23 cellular contexts compared by ENCODE assay signal in the genomic region with DNA sequence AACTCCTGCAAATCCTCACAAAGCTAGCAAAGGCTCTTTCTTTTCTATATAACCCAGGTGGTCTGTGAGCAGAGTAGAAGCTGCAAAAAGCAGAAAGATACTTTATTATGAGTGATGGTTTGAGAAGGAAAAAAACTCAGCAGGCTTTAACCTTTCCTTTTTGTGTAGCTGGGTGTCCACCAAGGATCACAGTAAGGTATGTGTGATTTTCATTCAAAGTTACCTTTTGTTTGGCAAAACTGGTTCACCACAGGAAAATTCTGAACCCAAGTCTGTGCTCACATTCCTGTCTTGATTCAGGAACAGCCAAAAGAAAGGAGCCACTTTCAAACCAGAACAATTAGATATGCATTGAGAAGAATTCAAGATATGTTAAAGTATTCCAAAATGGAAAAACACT. TPM values are rescaled to one million over a fixed set of nuclear protein-coding genes. Genes with fewer than 3 reads are reported as not detected.
DNase-seq lines count a peak whose midpoint lies in the region; ATAC-seq, FAIRE-seq and TF ChIP-seq lines count a peak whose summit lies in the region.
"Had no signal": no experiment of that assay in that cellular context is flagged by ENCODE, and none has a peak within 500 bp of the region (broad histone marks: within the 10 kb centered on the region; RNA-seq: fewer than 3 reads in every experiment).

No MANE protein-coding gene starts in this region.

- H3K9me3 Mint-ChIP-seq in WTC11, result peaks cover 29% of the 10 kb centered on the region

- no peak overlapping the region for H3K9ac ChIP-seq in mesendoderm (ENCODE audit: low read length)
- H3K9ac ChIP-seq: SK-N-SH had no signal

- no peak overlapping the region for H3K4ac ChIP-seq in mesendoderm (ENCODE audit: low read depth, low read length)

- no peak overlapping the region for H2BK5ac ChIP-seq in mesendoderm (ENCODE audit: low read length)

- H3K27ac ChIP-seq in mesendoderm (ENCODE audit: low read depth, low read length), result no peak overlapping the region
- H3K27ac ChIP-seq: 22Rv1 had no signal

- H3K18ac ChIP-seq in mesendoderm (ENCODE audit: low read length), result no peak overlapping the region

- CTCF ChIA-PET in WTC11 (lab: Charles Lee), result interaction anchor here (0.9 to 3.6 kb wide), 6 partner anchors 33 to 98 kb away, joined by 3 to 35 read pairs (median 6); a partner anchor contains a TSS

- peaks cover 44% of the 10 kb centered on the region for H3K4me1 Mint-ChIP-seq in WTC11
- H3K4me1 Mint-ChIP-seq: B cell had no signal

- no peak overlapping the region for H3K23ac ChIP-seq in mesendoderm (ENCODE audit: low read length)

- H3K4me3 Mint-ChIP-seq in WTC11, result peak overlapping the region; percentile 53
- H3K4me3 Mint-ChIP-seq: B cell; CD4-positive, alpha-beta T cell had no signal

- H3K36me3 Mint-ChIP-seq in WTC11, result peaks cover 55% of the 10 kb centered on the region

- H2BK120ac ChIP-seq in mesendoderm (ENCODE audit: low read depth, low read length), result no peak overlapping the region

- no peaks in the 10 kb centered on the region for H3K36me3 ChIP-seq in mesendoderm (ENCODE audit: control insufficient read depth, insufficient read depth, low read length)
- H3K36me3 ChIP-seq: MG63 had no signal

- H3K4me3 ChIP-seq in mesendoderm (ENCODE audit: low read length), result no peak overlapping the region
- H3K4me3 ChIP-seq: MG63 had no signal

- H2AK5ac ChIP-seq in mesendoderm (ENCODE audit: low read length), result no peak overlapping the region

- no peaks in the 10 kb centered on the region for H3K79me2 ChIP-seq in mesendoderm (ENCODE audit: control insufficient read depth, insufficient read depth, low read length)

- no peak overlapping the region for H4K5ac ChIP-seq in mesendoderm (ENCODE audit: low read length)

- POLR2A ChIA-PET in WTC11 (lab: Charles Lee), result interaction anchor here (0.6 to 1.4 kb wide), 3 partner anchors 12 to 36 kb away, joined by 3 to 6 read pairs (median 5); a partner anchor contains a TSS

- no peak overlapping the region for H2BK15ac ChIP-seq in mesendoderm (replicated peaks; ENCODE audit: low read depth)

- H3K27me3 ChIP-seq in mesendoderm (ENCODE audit: insufficient read depth, low read length, poor library complexity), result no peaks in the 10 kb centered on the region
- H3K27me3 ChIP-seq: MG63 had no signal

- no peaks in the 10 kb centered on the region for H3K79me1 ChIP-seq in mesendoderm (ENCODE audit: low read length)

- no peak for TF ChIP-seq CTCF in WTC11 (IDR thresholded peaks at IDR 0.05)

- no peaks in the 10 kb centered on the region for H3K27me3 Mint-ChIP-seq in WTC11 (ENCODE audit: low read depth)

- H3K4me1 ChIP-seq in mesendoderm (ENCODE audit: control insufficient read depth, low read depth, low read length), result no peaks in the 10 kb centered on the region

- no peak overlapping the region for H4K8ac ChIP-seq in mesendoderm (ENCODE audit: low read depth, low read length)

- H3K4me2 ChIP-seq in mesendoderm (ENCODE audit: low read length), result no peak overlapping the region
- H3K4me2 ChIP-seq: SK-N-SH had no signal

- ATAC-seq in WTC11 (peak; percentile 90), HG02884 (IDR thresholded peaks at IDR 0.05; ENCODE audit: unreplicated experiment) (no peak)
- ATAC-seq: Panc1, Right ventricle myocardium inferior had no signal

- no peak overlapping the region for H3K56ac ChIP-seq in mesendoderm (ENCODE audit: low read length)

- DNase-seq in ELF-1 (ENCODE audit: low read depth, low spot score), result peak; percentile 29
- no peak for DNase-seq in WTC11 (ENCODE audit: low spot score)
- DNase-seq in iPS DF 4.7 (ENCODE audit: extremely low read depth, low spot score), result peak; percentile 76
- DNase-seq in mesendoderm, result peak; percentile 39
- DNase-seq in RCC 7860 (ENCODE audit: low spot score), result no peak
- no peak for DNase-seq in SK-N-DZ (ENCODE audit: low spot score)
- no peak for DNase-seq in COR-L47 (lab: John Stamatoyannopoulos, UW)
- DNase-seq: Calu3; CD4-positive, alpha-beta T cell; DMS79 treated with DMSO at 0.1 percent for 48 hours; IMR-90; Karpas-422; MG63; NCI-H1092; NCI-H510A treated with DMSO at 0.1 percent for 48 hours; SK-N-SH had no signal

- H3K27ac Mint-ChIP-seq in WTC11, result peak overlapping the region; percentile 100
- H3K27ac Mint-ChIP-seq: B cell; CD4-positive, alpha-beta T cell had no signal

- no peak for FAIRE-seq in RCC 7860 (lab: Jason Lieb, UNC)
- FAIRE-seq: G401.6, GM18507 had no signal

TF ChIP-seq in WTC11, 78 proteins besides CTCF, POLR2A, EP300 and RAD21:
- TF ChIP-seq SP1 (CRISPR knock-in tag; conservative IDR thresholded peaks at IDR 0.05), result peak; percentile 42; the same call in 1 of the 2 replicates
- 0 out of 2 replicates have a peak, but pooled peaks have one; percentile 22 for TF ChIP-seq ETV6 (CRISPR knock-in tag; IDR thresholded peaks at IDR 0.05)
- TF ChIP-seq, protein P1, sequence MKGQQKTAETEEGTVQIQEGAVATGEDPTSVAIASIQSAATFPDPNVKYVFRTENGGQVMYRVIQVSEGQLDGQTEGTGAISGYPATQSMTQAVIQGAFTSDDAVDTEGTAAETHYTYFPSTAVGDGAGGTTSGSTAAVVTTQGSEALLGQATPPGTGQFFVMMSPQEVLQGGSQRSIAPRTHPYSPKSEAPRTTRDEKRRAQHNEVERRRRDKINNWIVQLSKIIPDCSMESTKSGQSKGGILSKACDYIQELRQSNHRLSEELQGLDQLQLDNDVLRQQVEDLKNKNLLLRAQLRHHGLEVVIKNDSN (CRISPR knock-in tag; IDR thresholded peaks at IDR 0.05), result no peak
- peak; percentile 50; the same call in 1 of the 2 replicates for TF ChIP-seq TEAD1 (CRISPR knock-in tag; IDR thresholded peaks at IDR 0.05)

RNA-seq across cellular contexts. Expression of a gene that starts 35.7 kb away (rescaled TPM):
- 77.8 to 82.0 TPM (median 78.1 TPM) in 3 replicates for total RNA-seq in WTC11 (2021)
- polyA plus RNA-seq in mesendoderm (2013, experiment 1 of 2), result 10.0 TPM
- 9.4 TPM for polyA plus RNA-seq in mesendoderm (2013, experiment 2 of 2)
- 12.1 and 13.5 TPM in 2 replicates for polyA plus RNA-seq in SK-N-DZ (2014; cell fraction: cytosol; rRNA removed)
- 12.4 and 16.1 TPM in 2 replicates for polyA plus RNA-seq in SK-N-DZ (2014; cell fraction: nucleus; rRNA removed)
- total RNA-seq: CD4-positive, alpha-beta T cell had no signal

Comparison
In these comparisons a context has a peak if more than half of its experiments do, and no peak if none do; other contexts are left out.
1. DNase-seq: peak in ELF-1 (single experiment), iPS DF 4.7 (single experiment) and mesendoderm (single experiment); none in WTC11 (single experiment), RCC 7860 (single experiment), SK-N-DZ (single experiment) and COR-L47 (single experiment).